In the genomic region with DNA sequence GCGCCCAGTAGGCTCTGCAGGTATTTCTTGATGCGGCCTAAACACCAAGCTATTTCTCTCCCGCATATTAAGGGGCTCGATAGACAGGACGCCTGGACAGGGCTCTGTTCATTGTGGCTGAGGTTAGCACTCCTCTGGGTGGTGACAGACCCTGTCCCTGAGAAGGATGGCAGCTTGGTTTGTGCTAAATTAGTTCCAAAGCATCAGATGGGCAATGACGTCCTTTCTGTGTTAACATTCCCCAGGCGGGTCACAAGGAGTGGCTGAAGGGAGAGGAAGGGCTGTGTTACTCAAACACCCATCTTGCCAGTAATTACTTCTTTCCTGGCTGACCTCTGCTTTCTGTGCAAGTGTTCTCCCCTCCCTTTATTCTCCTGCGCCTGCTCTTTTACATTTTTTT, we compare ENCODE assay signal across 14 cellular contexts. TPM values are rescaled to one million over a fixed set of nuclear protein-coding genes. Genes with fewer than 3 reads are reported as not detected.
DNase-seq lines count a peak whose midpoint lies in the region; ATAC-seq and TF ChIP-seq lines count a peak whose summit lies in the region.
"Had no signal": no experiment of that assay in that cellular context is flagged by ENCODE, and none has a peak within 500 bp of the region (broad histone marks: within the 10 kb centered on the region; RNA-seq: fewer than 3 reads in every experiment).

No MANE protein-coding gene starts in this region.

- H4K20me1 ChIP-seq in OCI-LY1 (ENCODE audit: insufficient read depth, low read length) (no peaks in the 10 kb centered on the region), osteoblast (ENCODE audit: insufficient read depth, low read length) (peaks cover 60% of the 10 kb centered on the region)

- peak overlapping the region; percentile 67 for H3K27ac Mint-ChIP-seq in memory B cell
- H3K27ac Mint-ChIP-seq: stimulated activated naive CD8-positive, alpha-beta T cell treated with anti-CD3 and anti-CD28 coated beads, Interleukin-15, Interleukin-2, amounts not matched to agents 100 ng/mL and 50 ng/mL, for 24 hours had no signal

- no peaks in the 10 kb centered on the region for H3K9me3 ChIP-seq in OCI-LY1 (ENCODE audit: low read length)
- peaks cover 0 to 4% of the 10 kb centered on the region in 2 donors for H3K9me3 ChIP-seq in stomach smooth muscle (ENCODE audit: control insufficient read depth in 2 of 2, low read length in 2 of 2)
- H3K9me3 ChIP-seq in osteoblast (ENCODE audit: low read depth, low read length) = no peaks in the 10 kb centered on the region
- H3K9me3 ChIP-seq: SK-N-SH had no signal

- H2AFZ ChIP-seq in OCI-LY1 (ENCODE audit: low read length) (no peak overlapping the region), osteoblast (ENCODE audit: low read length) (no peak overlapping the region)

- peaks cover 23% of the 10 kb centered on the region for H3K36me3 ChIP-seq in OCI-LY1 (ENCODE audit: insufficient read depth, low read length)
- H3K36me3 ChIP-seq in stomach smooth muscle (ENCODE audit: control insufficient read depth in 2 of 2, insufficient read depth in 2 of 2, low read length in 2 of 2) = peaks cover 5 to 6% of the 10 kb centered on the region in 2 donors
- peaks cover 31% of the 10 kb centered on the region for H3K36me3 ChIP-seq in osteoblast (ENCODE audit: insufficient read depth, low read length)

- H3K4me1 Mint-ChIP-seq in memory B cell = peaks cover 74% of the 10 kb centered on the region

- H3K27me3 Mint-ChIP-seq in memory B cell = no peaks in the 10 kb centered on the region
- H3K27me3 Mint-ChIP-seq: stimulated activated naive CD8-positive, alpha-beta T cell treated with anti-CD3 and anti-CD28 coated beads, Interleukin-15, Interleukin-2, amounts not matched to agents 100 ng/mL and 50 ng/mL, for 24 hours had no signal

- in situ Hi-C loops in GM13977 (cut with MboI; ENCODE audit: low pct_unique_long_range_greater_than_20kb, low sequenced_read_pairs, unreplicated experiment) = no loop called here

- H3F3A ChIP-seq in OCI-LY1 (ENCODE audit: insufficient read depth, low read length) = no peaks in the 10 kb centered on the region

- H3K4me1 ChIP-seq in OCI-LY1 (ENCODE audit: insufficient read depth, low read length, severe bottlenecking) = peaks cover 66% of the 10 kb centered on the region
- H3K4me1 ChIP-seq in stomach smooth muscle (ENCODE audit: control insufficient read depth, insufficient read depth, low read length) = peaks cover 46% of the 10 kb centered on the region
- no peaks in the 10 kb centered on the region for H3K4me1 ChIP-seq in osteoblast (ENCODE audit: insufficient read depth, low read length)

- H3K4me3 ChIP-seq in OCI-LY1 (ENCODE audit: low read depth, low read length, poor library complexity, severe bottlenecking) (no peak overlapping the region), fibroblast of the aortic adventitia (ENCODE audit: low read depth, low read length) (no peak overlapping the region), stomach smooth muscle (ENCODE audit: low read length in 2 of 2) (peak overlapping the region in 1 of 2 donors; percentile 16), osteoblast (ENCODE audit: insufficient read depth, low read length) (no peak overlapping the region)

- peak overlapping the region; percentile 1 for H3K27ac ChIP-seq in OCI-LY1 (ENCODE audit: low read depth, low read length, poor library complexity, severe bottlenecking)
- peak overlapping the region; percentile 69 for H3K27ac ChIP-seq in stomach smooth muscle (ENCODE audit: low read length)
- H3K27ac ChIP-seq in osteoblast (ENCODE audit: low read depth, low read length) = no peak overlapping the region

- peaks cover 6% of the 10 kb centered on the region for H3K9me3 Mint-ChIP-seq in memory B cell
- H3K9me3 Mint-ChIP-seq: stimulated activated naive CD8-positive, alpha-beta T cell treated with anti-CD3 and anti-CD28 coated beads, Interleukin-15, Interleukin-2, amounts not matched to agents 100 ng/mL and 50 ng/mL, for 24 hours had no signal

- H3K4me2 ChIP-seq in OCI-LY1 (ENCODE audit: low read length) = no peak overlapping the region
- H3K4me2 ChIP-seq in osteoblast (ENCODE audit: insufficient read depth, low read length) = no peak overlapping the region
- H3K4me2 ChIP-seq: SK-N-SH had no signal

- peaks cover 33% of the 10 kb centered on the region for H3K36me3 Mint-ChIP-seq in memory B cell

- DNase-seq in fibroblast of the aortic adventitia (ENCODE audit: low read depth) (peak; percentile 46), memory B cell (ENCODE audit: low spot score in 2 of 2) (no peak), GM13977 (ENCODE audit: low spot score) (no peak), osteoblast (ENCODE audit: insufficient read length, low spot score, missing footprints) (no peak), HK-2 (ENCODE audit: unreplicated experiment) (no peak)
- DNase-seq: DMS79 treated with DMSO at 0.1 percent for 48 hours, NCI-H1105, NCI-H446, retina had no signal

- ATAC-seq in memory B cell (ENCODE audit: low read depth) = no peak
- no peak for ATAC-seq in HG03095 (IDR thresholded peaks at IDR 0.05; ENCODE audit: unreplicated experiment)

- H3K9me2 ChIP-seq in OCI-LY1 (ENCODE audit: low read depth, low read length) = no peaks in the 10 kb centered on the region
- H3K9me2 ChIP-seq: SK-N-SH had no signal

- H3K9ac ChIP-seq in OCI-LY1 (ENCODE audit: low read length) (no peak overlapping the region), stomach smooth muscle (ENCODE audit: low read length in 2 of 2) (no peak overlapping the region)
- H3K9ac ChIP-seq: SK-N-SH had no signal

- peaks cover 39% of the 10 kb centered on the region for H3K79me2 ChIP-seq in OCI-LY1 (ENCODE audit: insufficient read depth, low read length)
- peaks cover 98% of the 10 kb centered on the region for H3K79me2 ChIP-seq in osteoblast (ENCODE audit: insufficient read depth, low read length)

- no peak overlapping the region for H3K4me3 Mint-ChIP-seq in memory B cell
- H3K4me3 Mint-ChIP-seq: stimulated activated naive CD8-positive, alpha-beta T cell treated with anti-CD3 and anti-CD28 coated beads, Interleukin-15, Interleukin-2, amounts not matched to agents 100 ng/mL and 50 ng/mL, for 24 hours had no signal

- H3K27me3 ChIP-seq in OCI-LY1 (ENCODE audit: insufficient read depth, low read length) (no peaks in the 10 kb centered on the region), stomach smooth muscle (ENCODE audit: control insufficient read depth in 1 of 2, insufficient read depth in 2 of 2, low read length in 2 of 2) (no peaks in the 10 kb centered on the region), osteoblast (ENCODE audit: insufficient read depth, low read length) (no peaks in the 10 kb centered on the region)

- TF ChIP-seq CTCF in OCI-LY1 (IDR thresholded peaks at IDR 0.05; ENCODE audit: low read length) (no peak), fibroblast of the aortic adventitia (IDR thresholded peaks at IDR 0.05; ENCODE audit: insufficient read depth, low read length) (no peak), GM13977 (IDR thresholded peaks at IDR 0.05; ENCODE audit: extremely low read depth, insufficient read depth, missing control alignments) (no peak), osteoblast (IDR thresholded peaks at IDR 0.05; ENCODE audit: extremely low read depth, low read depth, low read length) (no peak)

RNA-seq across cellular contexts. Expression of gene ATP6V1E2, which starts 12.0 kb away (rescaled TPM):
- total RNA-seq in fibroblast of the aortic adventitia (ENCODE audit: low replicate concordance) = 4.5 and 5.8 TPM in 2 replicates
- 5.9 and 6.5 TPM in 2 replicates for total RNA-seq in osteoblast

RNA-seq across cellular contexts. Expression of gene RHOQ, which starts 12.1 kb away (rescaled TPM):
- 101 and 237 TPM in 2 replicates for total RNA-seq in fibroblast of the aortic adventitia (ENCODE audit: low replicate concordance)
- 137 and 163 TPM in 2 replicates for total RNA-seq in osteoblast
